ENCODE assay signal across 1 cellular context in genomic region chr5:87361536-87362213, GRCh38.
TF ChIP-seq lines count a peak whose summit lies in the region.

No MANE protein-coding gene starts in this region.

TF ChIP-seq in IMR-90, 13 proteins besides CTCF, POLR2A, EP300 and RAD21:
- TF ChIP-seq RFX5 (IDR thresholded peaks at IDR 0.05; ENCODE audit: low read depth, low read length) (no peak), MXI1 (IDR thresholded peaks at IDR 0.05; ENCODE audit: borderline replicate concordance, low read depth, low read length) (no peak), CEBPB (IDR thresholded peaks at IDR 0.05; ENCODE audit: low read depth, low read length) (no peak), USF2 (IDR thresholded peaks at IDR 0.05; ENCODE audit: low read depth, low read length) (no peak), FOS (IDR thresholded peaks at IDR 0.05; ENCODE audit: low read depth, low read length) (no peak)
